ENCODE assay signal across 9 cellular contexts in the genomic region with DNA sequence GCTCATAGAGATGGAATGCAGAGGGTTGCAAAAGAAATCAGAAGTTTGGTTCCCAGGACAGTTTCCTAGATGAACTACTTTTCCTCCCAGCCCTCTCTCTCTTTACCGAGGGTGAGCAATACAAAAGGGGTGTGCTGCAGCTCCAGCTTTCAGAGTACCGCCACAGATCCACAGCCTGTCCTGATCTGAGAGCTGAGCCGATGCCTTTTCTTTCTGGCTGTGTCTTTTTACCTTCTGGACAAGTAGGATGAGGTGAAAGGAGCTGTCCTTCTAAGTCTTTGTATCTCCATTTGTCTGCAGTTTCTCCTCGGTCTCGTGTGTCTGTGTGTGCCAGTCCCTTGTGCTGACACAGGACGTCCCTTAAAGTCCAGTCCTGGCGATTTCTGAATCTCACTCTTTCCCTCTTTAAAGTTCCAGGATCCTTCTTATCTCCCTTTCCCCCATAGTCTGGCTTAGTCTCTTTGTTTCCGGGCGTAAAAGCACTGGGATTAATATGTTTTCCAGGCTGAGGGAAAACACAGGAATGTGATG. TPM values are rescaled to one million over a fixed set of nuclear protein-coding genes. Genes with fewer than 3 reads are reported as not detected.
DNase-seq lines count a peak whose midpoint lies in the region.
"Had no signal": no experiment of that assay in that cellular context is flagged by ENCODE, and none has a peak within 500 bp of the region (broad histone marks: within the 10 kb centered on the region; RNA-seq: fewer than 3 reads in every experiment).

No MANE protein-coding gene starts in this region.

- H3K4me1 ChIP-seq in endocrine pancreas (ENCODE audit: control insufficient read depth, insufficient read depth, low read length) (peaks cover under 1% of the 10 kb centered on the region), mesodermal cell (ENCODE audit: control insufficient read depth, insufficient read depth, low read length, poor library complexity, severe bottlenecking) (peaks cover 31% of the 10 kb centered on the region)

- peak; percentile 41 for DNase-seq in NCI-H82 (lab: John Stamatoyannopoulos, UW)
- DNase-seq in NCI-H82 treated with DMSO at 0.1 percent for 48 hours (lab: John Stamatoyannopoulos, UW; ENCODE audit: unreplicated experiment): no peak
- DNase-seq in NCI-H345 treated with DMSO at 0.1 percent for 48 hours (lab: John Stamatoyannopoulos, UW; ENCODE audit: unreplicated experiment): no peak
- DNase-seq in activated T-cell treated with anti-CD3 and anti-CD28 coated beads, Interleukin-2, amount 50 U/mL, for 24 hours: no peak
- DNase-seq in activated CD4-positive, alpha-beta T cell treated with anti-CD3 and anti-CD28 coated beads, Interleukin-2, amount 50 U/mL, for 48 hours: no peak
- no peak for DNase-seq in effector CD4-positive, alpha-beta T cell
- DNase-seq: stimulated activated naive B cell treated with anti-CD40 and anti-IgM and Interleukin-4, amounts not matched to agents 10 μg/mL and 1 μg/mL and 100 μg/mL, for 72 hours had no signal

- H3K27me3 Mint-ChIP-seq in activated T-cell treated with anti-CD3 and anti-CD28 coated beads, Interleukin-2, amount 50 U/mL, for 24 hours: peaks cover 4% of the 10 kb centered on the region

- WGBS in mesodermal cell (ENCODE audit: insufficient coverage in 2 of 2), 2 experiments: 41 to 51% methylated on average over 7 to 9 of the region's 9 CpGs

- H3K9ac ChIP-seq in endocrine pancreas (ENCODE audit: control insufficient read depth, insufficient read depth, low read length): no peak overlapping the region

- no peaks in the 10 kb centered on the region for H3K36me3 Mint-ChIP-seq in activated T-cell treated with anti-CD3 and anti-CD28 coated beads, Interleukin-2, amount 50 U/mL, for 24 hours (ENCODE audit: low read depth)
- H3K36me3 Mint-ChIP-seq: stimulated activated naive B cell treated with anti-CD40 and anti-IgM and Interleukin-4, amounts not matched to agents 10 μg/mL and 1 μg/mL and 100 μg/mL, for 72 hours had no signal

- peaks cover 23% of the 10 kb centered on the region for H3K4me1 Mint-ChIP-seq in activated T-cell treated with anti-CD3 and anti-CD28 coated beads, Interleukin-2, amount 50 U/mL, for 24 hours (ENCODE audit: low read depth)

- peak overlapping the region; percentile 99 for H3K27ac ChIP-seq in mesodermal cell (ENCODE audit: low read depth, low read length, severe bottlenecking)

- H3K9me3 ChIP-seq in endocrine pancreas (ENCODE audit: control insufficient read depth, low read length) (no peaks in the 10 kb centered on the region), mesodermal cell (ENCODE audit: control insufficient read depth, low read length) (peaks cover 4% of the 10 kb centered on the region)

- no peaks in the 10 kb centered on the region for H3K27me3 ChIP-seq in endocrine pancreas (ENCODE audit: control insufficient read depth, insufficient read depth, low read length)

- no peaks in the 10 kb centered on the region for H3K9me3 Mint-ChIP-seq in activated T-cell treated with anti-CD3 and anti-CD28 coated beads, Interleukin-2, amount 50 U/mL, for 24 hours
- H3K9me3 Mint-ChIP-seq: stimulated activated naive B cell treated with anti-CD40 and anti-IgM and Interleukin-4, amounts not matched to agents 10 μg/mL and 1 μg/mL and 100 μg/mL, for 72 hours had no signal

- H3K4me3 Mint-ChIP-seq in activated T-cell treated with anti-CD3 and anti-CD28 coated beads, Interleukin-2, amount 50 U/mL, for 24 hours: no peak overlapping the region
- H3K4me3 Mint-ChIP-seq: stimulated activated naive B cell treated with anti-CD40 and anti-IgM and Interleukin-4, amounts not matched to agents 10 μg/mL and 1 μg/mL and 100 μg/mL, for 72 hours had no signal

- H3K4me3 ChIP-seq in endocrine pancreas (ENCODE audit: control insufficient read depth, insufficient read depth, low read length) (peak overlapping the region; percentile 22), mesodermal cell (ENCODE audit: extremely low read depth, insufficient read depth, low read length, poor library complexity, severe bottlenecking) (peak overlapping the region; percentile 42)

- H3K27ac Mint-ChIP-seq in activated T-cell treated with anti-CD3 and anti-CD28 coated beads, Interleukin-2, amount 50 U/mL, for 24 hours: no peak overlapping the region
- H3K27ac Mint-ChIP-seq: stimulated activated naive B cell treated with anti-CD40 and anti-IgM and Interleukin-4, amounts not matched to agents 10 μg/mL and 1 μg/mL and 100 μg/mL, for 72 hours had no signal

- H3K36me3 ChIP-seq in endocrine pancreas (ENCODE audit: control insufficient read depth, insufficient read depth, low read length): no peaks in the 10 kb centered on the region
- H3K36me3 ChIP-seq in mesodermal cell (ENCODE audit: control insufficient read depth, insufficient read depth, low read length): peaks cover 20% of the 10 kb centered on the region

RNA-seq across cellular contexts. Expression of gene CCDC80, which starts 0.5 kb away (rescaled TPM):
- polyA plus RNA-seq in mesodermal cell (2013, experiment 1 of 2): 240 TPM
- polyA plus RNA-seq in mesodermal cell (2013, experiment 2 of 2): 244 TPM
